ENCODE assay signal across 8 cellular contexts in genomic region chr13:39612023-39612637, GRCh38. TPM values are rescaled to one million over a fixed set of nuclear protein-coding genes. Genes with fewer than 3 reads are reported as not detected.
DNase-seq lines count a peak whose midpoint lies in the region; ATAC-seq and TF ChIP-seq lines count a peak whose summit lies in the region.

No MANE protein-coding gene starts in this region.

- H3K9me3 ChIP-seq in NT2/D1 (ENCODE audit: insufficient read depth, low read length) (no peaks in the 10 kb centered on the region), neutrophil (no peaks in the 10 kb centered on the region), vagina (no peaks in the 10 kb centered on the region)

- H3K27ac ChIP-seq in neutrophil (no peak overlapping the region), vagina (no peak overlapping the region)

- H3K4me1 ChIP-seq in NT2/D1 (ENCODE audit: insufficient read depth, insufficient read length) (no peaks in the 10 kb centered on the region), neutrophil (ENCODE audit: control insufficient read depth in 1 of 2, insufficient read depth in 1 of 2, low read depth in 1 of 2, low read length in 1 of 2) (no peaks in the 10 kb centered on the region), vagina (no peaks in the 10 kb centered on the region)

- H3K36me3 ChIP-seq in NT2/D1 (ENCODE audit: insufficient read depth, insufficient read length, low read length) (no peaks in the 10 kb centered on the region), neutrophil (no peaks in the 10 kb centered on the region), vagina (no peaks in the 10 kb centered on the region)

- no peak for ATAC-seq in HG03139 (IDR thresholded peaks at IDR 0.05; ENCODE audit: unreplicated experiment)

- no peak overlapping the region for H3K4me3 ChIP-seq in NT2/D1 (ENCODE audit: insufficient read length, low read depth)
- H3K4me3 ChIP-seq in fibroblast of the aortic adventitia (ENCODE audit: low read depth, low read length) = no peak overlapping the region
- no peak overlapping the region for H3K4me3 ChIP-seq in neutrophil (ENCODE audit: low read depth in 1 of 2, low read length in 1 of 2)
- no peak overlapping the region for H3K4me3 ChIP-seq in vagina

- TF ChIP-seq POLR2A in vagina (IDR thresholded peaks at IDR 0.05) = no peak

- H3K27me3 ChIP-seq in NT2/D1 (ENCODE audit: insufficient read depth, insufficient read length) (no peaks in the 10 kb centered on the region), neutrophil (no peaks in the 10 kb centered on the region), vagina (no peaks in the 10 kb centered on the region)

- DNase-seq in DMS53 (lab: John Stamatoyannopoulos, UW) (peak; percentile 86), HUDEP-2 (lab: John Stamatoyannopoulos, UW; ENCODE audit: unreplicated experiment in 76 of 76) (peak in 43 of 76 experiments; percentile 2 to 54 (median 28)), NT2/D1 (ENCODE audit: low read depth, low spot score) (peak; percentile 47), activated T-cell treated with anti-CD3 and anti-CD28 coated beads for 4 hours (peak; percentile 55), fibroblast of the aortic adventitia (ENCODE audit: low read depth) (peak; percentile 87), vagina (ENCODE audit: extremely low spot score in 2 of 2) (no peak)

- H3K9ac ChIP-seq in NT2/D1 (ENCODE audit: insufficient read length, low read depth) = no peak overlapping the region

- intact Hi-C loops in vagina (cut with DNase I) = no loop called here

- peak; percentile 72 for TF ChIP-seq CTCF in fibroblast of the aortic adventitia (IDR thresholded peaks at IDR 0.05; ENCODE audit: insufficient read depth, low read length)
- TF ChIP-seq CTCF in neutrophil (IDR thresholded peaks at IDR 0.05) = peak; percentile 25
- peak; percentile 76 to 88 (median 83) for TF ChIP-seq CTCF in vagina (IDR thresholded peaks at IDR 0.05)

RNA-seq across cellular contexts. Expression of gene LHFPL6, which starts 9.1 kb away (rescaled TPM):
- total RNA-seq in fibroblast of the aortic adventitia (ENCODE audit: low replicate concordance) (45.2 and 109 TPM in 2 replicates), vagina (54.8 TPM)

RNA-seq across cellular contexts. Expression of gene COG6, which starts 43.3 kb away (rescaled TPM):
- 33.5 and 41.4 TPM in 2 replicates for total RNA-seq in fibroblast of the aortic adventitia (ENCODE audit: low replicate concordance)
- 15.2 TPM for total RNA-seq in vagina

Comparison
In these comparisons a context has a peak if more than half of its experiments do, and no peak if none do; other contexts are left out.
1. DNase-seq: peak in DMS53 (single experiment), HUDEP-2 (43 of 76), NT2/D1 (single experiment), activated T-cell treated with anti-CD3 and anti-CD28 coated beads for 4 hours (single experiment) and fibroblast of the aortic adventitia (single experiment); none in vagina (0 of 2).
2. CTCF ChIP-seq: peak in every context shown above with its lines; median percentile 83 in vagina; 72 in fibroblast of the aortic adventitia; 25 in neutrophil.